In the genomic region with DNA sequence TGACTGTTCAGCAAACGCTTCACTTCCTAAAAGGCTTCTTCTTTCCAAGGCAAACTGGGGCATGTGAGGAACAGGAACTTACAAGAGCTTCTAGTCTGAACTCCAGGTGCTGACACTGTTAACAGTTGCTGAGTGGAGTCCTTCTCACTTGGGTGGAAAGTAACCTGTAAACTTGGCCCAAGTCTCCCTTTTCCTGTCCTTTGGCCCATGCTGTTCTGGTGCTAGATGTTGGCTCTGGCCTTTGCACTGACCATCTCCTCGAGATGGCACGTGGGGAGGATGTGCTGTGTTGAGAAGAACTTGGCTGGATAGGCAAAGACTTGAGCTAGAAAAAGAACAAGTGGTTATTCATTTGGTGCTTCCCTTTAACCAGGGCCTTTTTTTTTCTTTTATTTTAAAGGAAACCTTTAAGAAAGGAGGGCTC, we compare ENCODE assay signal across 13 cellular contexts. TPM values are rescaled to one million over a fixed set of nuclear protein-coding genes. Genes with fewer than 3 reads are reported as not detected.
DNase-seq lines count a peak whose midpoint lies in the region; ATAC-seq, FAIRE-seq and TF ChIP-seq lines count a peak whose summit lies in the region.
"Had no signal": no experiment of that assay in that cellular context is flagged by ENCODE, and none has a peak within 500 bp of the region (broad histone marks: within the 10 kb centered on the region; RNA-seq: fewer than 3 reads in every experiment).

No MANE protein-coding gene starts in this region.

- H3K4me1 ChIP-seq in thyroid gland (peaks cover 29 to 48% of the 10 kb centered on the region in 2 donors), PC-3 (ENCODE audit: insufficient read depth, low read length) (peaks cover 5% of the 10 kb centered on the region)

- H2AFZ ChIP-seq in PC-3 (ENCODE audit: low read length) = no peak overlapping the region

- H3K36me3 ChIP-seq in thyroid gland = no peaks in the 10 kb centered on the region
- no peaks in the 10 kb centered on the region for H3K36me3 ChIP-seq in PC-3 (ENCODE audit: low read depth, low read length)

- H3K4me3 ChIP-seq in thyroid gland (replicated peaks in 1 of 3) (no peak overlapping the region), PC-3 (ENCODE audit: low read length) (no peak overlapping the region)
- H3K4me3 ChIP-seq: GM12878 had no signal

- TF ChIP-seq POLR2A in thyroid gland (IDR thresholded peaks at IDR 0.05) = no peak

- peaks cover 65% of the 10 kb centered on the region for H3K36me3 Mint-ChIP-seq in activated naive CD4-positive, alpha-beta T cell treated with anti-CD3 and anti-CD28 coated beads, Interleukin-2, amount 10 ng/mL, durations not matched to agents 7 days and 5 days
- H3K36me3 Mint-ChIP-seq in activated naive CD4-positive, alpha-beta T cell treated with anti-CD3 and anti-CD28 coated beads for 36 hours (ENCODE audit: low read depth) = no peaks in the 10 kb centered on the region
- H3K36me3 Mint-ChIP-seq in T-cell = peaks cover 31% of the 10 kb centered on the region

- WGBS in thyroid gland, 2 donors = 29 to 34% methylated on average over 3 of the region's 3 CpGs

- H4K20me1 ChIP-seq in PC-3 (ENCODE audit: low read length) = no peaks in the 10 kb centered on the region; the same call in 1 of the 2 replicates

- H3K9me3 ChIP-seq in thyroid gland (no peaks in the 10 kb centered on the region), PC-3 (ENCODE audit: low read length) (no peaks in the 10 kb centered on the region)

- intact Hi-C loops in activated naive CD4-positive, alpha-beta T cell treated with anti-CD3 and anti-CD28 coated beads for 36 hours (cut with micrococcal nuclease) = no loop called here
- intact Hi-C loops in left ventricle myocardium superior (cut with micrococcal nuclease) = no loop called here
- intact Hi-C loops in thyroid gland (cut with DNase I) = no loop called here
- intact Hi-C loops in PC-3 (cut with micrococcal nuclease) = no loop called here

- CTCF ChIA-PET in activated naive CD4-positive, alpha-beta T cell treated with anti-CD3 and anti-CD28 coated beads, Interleukin-2, amount 10 ng/mL, durations not matched to agents 7 days and 5 days (lab: Charles Lee) = interaction anchor here (0.8 to 1.9 kb wide), 3 partner anchors 20 to 74 kb away, joined by 3 to 9 read pairs (median 4); no protein-coding TSS in a partner anchor
- CTCF ChIA-PET in activated naive CD4-positive, alpha-beta T cell treated with anti-CD3 and anti-CD28 coated beads for 36 hours (lab: Charles Lee) = interaction anchor here (1.5 to 3.3 kb wide), 2 partner anchors 8 to 99 kb away, joined by 4 to 12 read pairs; no protein-coding TSS in a partner anchor
- CTCF ChIA-PET in T-cell (lab: Charles Lee) = no interaction called here
- CTCF ChIA-PET in PC-3 (lab: Charles Lee) = no interaction called here

- TF ChIP-seq CTCF in thyroid gland (IDR thresholded peaks at IDR 0.05) (no peak), PC-3 (conservative IDR thresholded peaks at IDR 0.05; ENCODE audit: low read depth, low read length) (no peak)

- no TSS peak for BruUV-seq in PC-3 (replicated peaks; lab: Mats Ljungman, UMichigan)

- no peaks in the 10 kb centered on the region for H3K9me3 Mint-ChIP-seq in activated naive CD4-positive, alpha-beta T cell treated with anti-CD3 and anti-CD28 coated beads, Interleukin-2, amount 10 ng/mL, durations not matched to agents 7 days and 5 days
- no peaks in the 10 kb centered on the region for H3K9me3 Mint-ChIP-seq in activated naive CD4-positive, alpha-beta T cell treated with anti-CD3 and anti-CD28 coated beads for 36 hours
- no peaks in the 10 kb centered on the region for H3K9me3 Mint-ChIP-seq in T-cell
- H3K9me3 Mint-ChIP-seq: activated naive CD8-positive, alpha-beta T cell treated with anti-CD3 and anti-CD28 coated beads, Interleukin-2, amount 10 ng/mL, durations not matched to agents 7 days and 5 days had no signal

- H3K4me2 ChIP-seq in PC-3 (ENCODE audit: low read length) = no peak overlapping the region

- no peak for ATAC-seq in T-cell (replicated peaks in 1 of 4)
- peak; percentile 36 for ATAC-seq in left ventricle myocardium superior
- no peak for ATAC-seq in PC-3
- ATAC-seq: GM12878 had no signal

- H3K79me2 ChIP-seq in PC-3 (ENCODE audit: low read length) = peaks cover 40% of the 10 kb centered on the region

- POLR2A ChIA-PET in T-cell (lab: Charles Lee) = no interaction called here
- POLR2A ChIA-PET in PC-3 (lab: Charles Lee; ENCODE audit: unreplicated experiment) = no interaction called here

- DNase-seq in activated naive CD4-positive, alpha-beta T cell treated with anti-CD3 and anti-CD28 coated beads, Interleukin-2, amount 10 ng/mL, durations not matched to agents 7 days and 5 days = no peak
- no peak for DNase-seq in activated naive CD4-positive, alpha-beta T cell treated with anti-CD3 and anti-CD28 coated beads for 36 hours
- DNase-seq in T-cell = no peak
- no peak for DNase-seq in left ventricle myocardium superior
- DNase-seq in thyroid gland = peak; percentile 71 to 73
- no peak for DNase-seq in GM19239 (ENCODE audit: insufficient read length, low spot score)
- no peak for DNase-seq in HuH-7.5 (ENCODE audit: low spot score)
- DNase-seq in PC-3 = no peak
- DNase-seq: activated naive CD8-positive, alpha-beta T cell treated with anti-CD3 and anti-CD28 coated beads, Interleukin-2, amount 10 ng/mL, durations not matched to agents 7 days and 5 days; DND-41; mammary epithelial cell; NCI-H2081 treated with DMSO at 0.1 percent for 48 hours had no signal

- H3K4me3 Mint-ChIP-seq in activated naive CD4-positive, alpha-beta T cell treated with anti-CD3 and anti-CD28 coated beads, Interleukin-2, amount 10 ng/mL, durations not matched to agents 7 days and 5 days = no peak overlapping the region
- H3K4me3 Mint-ChIP-seq in activated naive CD4-positive, alpha-beta T cell treated with anti-CD3 and anti-CD28 coated beads for 36 hours = no peak overlapping the region
- no peak overlapping the region for H3K4me3 Mint-ChIP-seq in T-cell
- H3K4me3 Mint-ChIP-seq: activated naive CD8-positive, alpha-beta T cell treated with anti-CD3 and anti-CD28 coated beads, Interleukin-2, amount 10 ng/mL, durations not matched to agents 7 days and 5 days had no signal

- FAIRE-seq in GM19239 (lab: Jason Lieb, UNC) = no peak
- FAIRE-seq: GM12878 had no signal

- peak overlapping the region; percentile 2 to 34 (median 18) for H3K27ac ChIP-seq in thyroid gland
- no peak overlapping the region for H3K27ac ChIP-seq in PC-3 (ENCODE audit: low read length)

- H3K27me3 ChIP-seq in thyroid gland (no peaks in the 10 kb centered on the region), PC-3 (ENCODE audit: low read length) (no peaks in the 10 kb centered on the region)

- H3K27me3 Mint-ChIP-seq in activated naive CD4-positive, alpha-beta T cell treated with anti-CD3 and anti-CD28 coated beads, Interleukin-2, amount 10 ng/mL, durations not matched to agents 7 days and 5 days = no peaks in the 10 kb centered on the region
- H3K27me3 Mint-ChIP-seq in activated naive CD4-positive, alpha-beta T cell treated with anti-CD3 and anti-CD28 coated beads for 36 hours (ENCODE audit: low read depth) = no peaks in the 10 kb centered on the region
- no peaks in the 10 kb centered on the region for H3K27me3 Mint-ChIP-seq in T-cell
- H3K27me3 Mint-ChIP-seq: activated naive CD8-positive, alpha-beta T cell treated with anti-CD3 and anti-CD28 coated beads, Interleukin-2, amount 10 ng/mL, durations not matched to agents 7 days and 5 days had no signal

- peaks cover 84% of the 10 kb centered on the region for H3K4me1 Mint-ChIP-seq in activated naive CD4-positive, alpha-beta T cell treated with anti-CD3 and anti-CD28 coated beads, Interleukin-2, amount 10 ng/mL, durations not matched to agents 7 days and 5 days
- peaks cover 72% of the 10 kb centered on the region for H3K4me1 Mint-ChIP-seq in activated naive CD4-positive, alpha-beta T cell treated with anti-CD3 and anti-CD28 coated beads for 36 hours (ENCODE audit: low read depth)
- H3K4me1 Mint-ChIP-seq in T-cell = peaks cover 75 to 85% (median 83%) of the 10 kb centered on the region in 3 donors

- H3F3A ChIP-seq in PC-3 (ENCODE audit: low read length, unreplicated experiment) = no peaks in the 10 kb centered on the region

- peak overlapping the region; percentile 52 for H3K27ac Mint-ChIP-seq in activated naive CD4-positive, alpha-beta T cell treated with anti-CD3 and anti-CD28 coated beads, Interleukin-2, amount 10 ng/mL, durations not matched to agents 7 days and 5 days
- H3K27ac Mint-ChIP-seq in activated naive CD4-positive, alpha-beta T cell treated with anti-CD3 and anti-CD28 coated beads for 36 hours = no peak overlapping the region
- H3K27ac Mint-ChIP-seq in T-cell = peak overlapping the region; percentile 62 to 70

- H3K9me2 ChIP-seq in PC-3 (replicated peaks; ENCODE audit: low read length) = no peaks in the 10 kb centered on the region

- no peak overlapping the region for H3K9ac ChIP-seq in PC-3 (ENCODE audit: low read length)

RNA-seq across cellular contexts. Expression of gene PTPRJ, which starts 53.6 kb away (rescaled TPM):
- total RNA-seq in activated naive CD4-positive, alpha-beta T cell treated with anti-CD3 and anti-CD28 coated beads for 36 hours = 10 to 100 TPM in 1 of 2 experiments, 1 to 10 TPM in 1; 8.2 to 10.7 TPM
- total RNA-seq in T-cell (10 to 100 TPM; 44.8 to 71.0 (median 57.9) TPM), left ventricle myocardium superior (7.1 TPM), thyroid gland (10 to 100 TPM; 45.4 to 81.9 (median 58.6) TPM), PC-3 (2014; rRNA removed) (10.5 and 12.8 TPM in 2 replicates)

Comparison
In these comparisons a context has a peak if more than half of its experiments do, and no peak if none do; other contexts are left out.
1. DNase-seq: peak in thyroid gland (2 of 2); none in activated naive CD4-positive, alpha-beta T cell treated with anti-CD3 and anti-CD28 coated beads, Interleukin-2, amount 10 ng/mL, durations not matched to agents 7 days and 5 days (single experiment), activated naive CD4-positive, alpha-beta T cell treated with anti-CD3 and anti-CD28 coated beads for 36 hours (single experiment), T-cell (0 of 34), left ventricle myocardium superior (single experiment), GM19239 (single experiment), HuH-7.5 (single experiment) and PC-3 (single experiment).
2. CTCF ChIA-PET loops: an anchor here in activated naive CD4-positive, alpha-beta T cell treated with anti-CD3 and anti-CD28 coated beads, Interleukin-2, amount 10 ng/mL, durations not matched to agents 7 days and 5 days (0.8 to 1.9 kb wide) and activated naive CD4-positive, alpha-beta T cell treated with anti-CD3 and anti-CD28 coated beads for 36 hours (1.5 to 3.3 kb wide); none called in T-cell and PC-3.